23 cellular contexts compared by ENCODE assay signal in genomic region chr15:59020321-59020720, GRCh38.
"Had no signal": no experiment of that assay in that cellular context is flagged by ENCODE, and none has a peak within 500 bp of the region (broad histone marks: within the 10 kb centered on the region; RNA-seq: fewer than 3 reads in every experiment).

No MANE protein-coding gene starts in this region.

- H3K4me3 Mint-ChIP-seq: activated CD4-positive, alpha-beta T cell treated with anti-CD3 and anti-CD28 coated beads, Interleukin-2, amount 10 ng/mL, durations not matched to agents 24 days and 14 days; activated CD8-positive, alpha-beta T cell treated with anti-CD3 and anti-CD28 coated beads, Interleukin-2, amount 10 ng/mL, durations not matched to agents 7 days and 5 days; activated naive CD8-positive, alpha-beta T cell; dendritic cell treated with granulocyte-macrophage colony-stimulating factor and Interleukin-4, amounts not matched to agents 40 ng/mL and 50 ng/mL, for 4 days; natural killer cell; stimulated activated naive CD8-positive, alpha-beta T cell treated with anti-CD3 and anti-CD28 coated beads, Interleukin-15, Interleukin-2, amounts not matched to agents 100 ng/mL and 50 ng/mL, for 24 hours; WTC11 had no signal

- H3K27ac Mint-ChIP-seq: activated CD4-positive, alpha-beta T cell treated with anti-CD3 and anti-CD28 coated beads, Interleukin-2, amount 10 ng/mL, durations not matched to agents 24 days and 14 days; activated CD8-positive, alpha-beta T cell treated with anti-CD3 and anti-CD28 coated beads, Interleukin-2, amount 10 ng/mL, durations not matched to agents 7 days and 5 days; activated naive CD8-positive, alpha-beta T cell; dendritic cell treated with granulocyte-macrophage colony-stimulating factor and Interleukin-4, amounts not matched to agents 40 ng/mL and 50 ng/mL, for 4 days; stimulated activated naive CD8-positive, alpha-beta T cell treated with anti-CD3 and anti-CD28 coated beads, Interleukin-15, Interleukin-2, amounts not matched to agents 100 ng/mL and 50 ng/mL, for 24 hours had no signal

- H3K9me3 Mint-ChIP-seq: activated CD4-positive, alpha-beta T cell treated with anti-CD3 and anti-CD28 coated beads, Interleukin-2, amount 10 ng/mL, durations not matched to agents 24 days and 14 days; dendritic cell treated with granulocyte-macrophage colony-stimulating factor and Interleukin-4, amounts not matched to agents 40 ng/mL and 50 ng/mL, for 4 days; natural killer cell; stimulated activated naive CD8-positive, alpha-beta T cell treated with anti-CD3 and anti-CD28 coated beads, Interleukin-15, Interleukin-2, amounts not matched to agents 100 ng/mL and 50 ng/mL, for 24 hours had no signal

- H3K36me3 ChIP-seq: gastroesophageal sphincter had no signal

- H3K4me1 ChIP-seq: suprapubic skin had no signal

- H3K27ac ChIP-seq: gastroesophageal sphincter, heart right ventricle, suprapubic skin had no signal

- H3K27me3 Mint-ChIP-seq: activated CD4-positive, alpha-beta T cell treated with anti-CD3 and anti-CD28 coated beads, Interleukin-2, amount 10 ng/mL, durations not matched to agents 24 days and 14 days; activated naive CD8-positive, alpha-beta T cell; dendritic cell treated with granulocyte-macrophage colony-stimulating factor and Interleukin-4, amounts not matched to agents 40 ng/mL and 50 ng/mL, for 4 days; stimulated activated naive CD8-positive, alpha-beta T cell treated with anti-CD3 and anti-CD28 coated beads, Interleukin-15, Interleukin-2, amounts not matched to agents 100 ng/mL and 50 ng/mL, for 24 hours had no signal

- FAIRE-seq: islet of Langerhans had no signal

- H3K36me3 Mint-ChIP-seq: natural killer cell had no signal

- H3K4me3 ChIP-seq: gastroesophageal sphincter, heart right ventricle, lung, suprapubic skin had no signal

- DNase-seq: activated CD4-positive, alpha-beta T cell treated with anti-CD3 and anti-CD28 coated beads, Interleukin-2, amount 10 ng/mL, durations not matched to agents 24 days and 14 days; activated CD8-positive, alpha-beta memory T cell treated with anti-CD3 and anti-CD28 coated beads, Interleukin-2, amount 50 U/mL, for 4 hours; activated CD8-positive, alpha-beta T cell treated with anti-CD3 and anti-CD28 coated beads, Interleukin-2, amount 10 ng/mL, durations not matched to agents 7 days and 5 days; activated gamma-delta T cell treated with Interleukin-2 at 50 U/mL for 16 hours; activated T-cell treated with anti-CD3 and anti-CD28 coated beads, Interleukin-2, amount 50 U/mL, for 48 hours; anterior cingulate cortex; cerebellar nuclear complex; effector memory CD4-positive, alpha-beta T cell; heart right ventricle; natural killer cell; stimulated activated CD4-positive, alpha-beta T cell treated with anti-CD3 and anti-CD28 coated beads, Interleukin-15, amount 100 ng/mL, for 24 hours; stimulated activated CD4-positive, alpha-beta T cell treated with anti-CD3 and anti-CD28 coated beads, Interleukin-4, amount 100 ng/mL, for 4 hours; stimulated activated CD8-positive, alpha-beta memory T cell treated with anti-CD3 and anti-CD28 coated beads, Interleukin-4, amount 100 ng/mL, for 48 hours; T-helper 2 cell; trophoblast cell had no signal

- H3K27me3 ChIP-seq: gastroesophageal sphincter, heart right ventricle, suprapubic skin had no signal

- H3K9me3 ChIP-seq: gastroesophageal sphincter, heart right ventricle, suprapubic skin had no signal

- ATAC-seq: activated CD8-positive, alpha-beta T cell treated with anti-CD3 and anti-CD28 coated beads, Interleukin-2, amount 10 ng/mL, durations not matched to agents 7 days and 5 days; gastroesophageal sphincter; heart right ventricle; natural killer cell; WTC11 had no signal
